Comparison of ENCODE assay signal across 22 cellular contexts in genomic region chr1:9612871-9613624, GRCh38.
"Had no signal": no experiment of that assay in that cellular context is flagged by ENCODE, and none has a peak within 500 bp of the region (broad histone marks: within the 10 kb centered on the region; RNA-seq: fewer than 3 reads in every experiment).

No MANE protein-coding gene starts in this region.

- H3K9me3 ChIP-seq: colonic mucosa, heart left ventricle, psoas muscle, sigmoid colon had no signal

- H3K27me3 ChIP-seq: colonic mucosa, heart left ventricle, neural progenitor cell had no signal

- H3K36me3 ChIP-seq: colonic mucosa, neural progenitor cell had no signal

- ATAC-seq: heart left ventricle, left colon, natural killer cell, psoas muscle had no signal

- DNase-seq: cerebellar nuclear complex; colonic mucosa; effector CD4-positive, alpha-beta T cell; endodermal cell; erythroblast; foreskin melanocyte; hippocampal formation; left colon; mammary epithelial cell; natural killer cell; occipital lobe; psoas muscle; retina; sigmoid colon; stimulated activated CD4-positive, alpha-beta T cell treated with anti-CD3 and anti-CD28 coated beads, Interleukin-12 subunit alpha, Interleukin-12 subunit beta, amount 100 ng/mL, for 4 hours; stimulated activated naive CD4-positive, alpha-beta T cell treated with Interleukin-2 at 50 U/mL for 16 hours; trophoblast cell had no signal

- H3K4me3 Mint-ChIP-seq: endodermal cell, mesothelial cell of epicardium, natural killer cell had no signal

- H3K9me3 Mint-ChIP-seq: endodermal cell, mesothelial cell of epicardium, natural killer cell, neural progenitor cell had no signal

- H3K27ac Mint-ChIP-seq: endodermal cell, mesothelial cell of epicardium, natural killer cell, neural progenitor cell had no signal

- H3K27ac ChIP-seq: colonic mucosa, heart left ventricle, neural progenitor cell, parathyroid adenoma, psoas muscle, sigmoid colon, skin epidermis had no signal

- H3K4me1 ChIP-seq: colonic mucosa, neural progenitor cell, parathyroid adenoma, psoas muscle, sigmoid colon had no signal

- H3K36me3 Mint-ChIP-seq: natural killer cell had no signal

- H3K4me1 Mint-ChIP-seq: endodermal cell, mesothelial cell of epicardium, natural killer cell, neural progenitor cell had no signal

- H3K4me3 ChIP-seq: colonic mucosa, heart left ventricle, neural progenitor cell, psoas muscle, sigmoid colon, skin epidermis had no signal
